9 cellular contexts compared by ENCODE assay signal in the genomic region with DNA sequence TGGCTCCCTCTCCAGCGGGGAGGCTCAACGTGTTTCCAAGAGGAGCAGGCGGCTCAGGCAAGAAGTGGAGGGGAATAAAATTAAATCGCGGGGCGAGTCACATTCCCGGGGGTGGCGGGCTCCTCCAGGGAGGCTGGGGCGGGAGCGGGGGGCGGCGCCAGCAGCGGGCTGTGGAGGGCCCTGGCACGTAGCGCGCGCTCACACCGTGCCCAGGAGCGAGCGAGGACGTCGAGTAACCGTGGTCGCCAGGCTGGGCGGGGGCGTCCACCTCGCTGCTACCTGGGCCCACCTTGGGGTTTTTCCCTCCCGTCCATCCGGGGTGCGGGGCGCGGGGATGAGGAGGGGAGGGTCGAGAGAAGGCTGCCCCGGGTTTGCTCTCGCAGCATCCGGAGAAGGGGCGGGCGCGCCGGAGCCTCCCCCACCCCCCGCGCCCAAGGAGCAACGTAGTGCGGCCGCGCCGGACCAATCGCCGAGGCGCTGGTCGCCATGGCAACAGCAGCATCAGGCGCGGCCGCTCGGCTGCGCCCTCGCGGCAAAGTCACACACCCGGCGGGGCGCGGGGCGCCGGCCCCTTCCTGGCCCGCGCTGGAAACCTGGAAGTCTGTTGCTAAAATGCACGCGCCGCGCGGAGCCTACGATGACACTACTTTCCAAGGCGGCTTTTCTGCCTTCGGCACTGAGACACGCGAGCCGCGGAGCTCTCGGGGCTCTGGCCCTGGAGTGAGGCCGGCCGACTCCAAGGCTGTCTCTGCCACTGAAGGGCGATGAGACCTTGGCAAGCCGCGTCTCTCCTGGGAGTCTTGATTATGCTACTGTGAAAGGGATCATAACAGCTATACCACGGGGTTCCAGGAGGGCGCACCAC. TPM values are rescaled to one million over a fixed set of nuclear protein-coding genes. Genes with fewer than 3 reads are reported as not detected.
DNase-seq lines count a peak whose midpoint lies in the region; ATAC-seq, FAIRE-seq and TF ChIP-seq lines count a peak whose summit lies in the region.
"Had no signal": no experiment of that assay in that cellular context is flagged by ENCODE, and none has a peak within 500 bp of the region (broad histone marks: within the 10 kb centered on the region; RNA-seq: fewer than 3 reads in every experiment).

A gene (minus strand): TSS at position 388 of the 865 bp plus-strand sequence. CDS start 415 bp downstream, outside the sequence.

- intact Hi-C loops in left cardiac atrium (cut with DNase I): no loop called here

- no peaks in the 10 kb centered on the region for H4K20me1 ChIP-seq in OCI-LY1 (ENCODE audit: insufficient read depth, low read length)

- ATAC-seq in HG02642 (IDR thresholded peaks at IDR 0.05; ENCODE audit: poor library complexity, unreplicated experiment) (peak; percentile 54), left cardiac atrium (peak; percentile 38 to 53), upper lobe of left lung (ENCODE audit: low FRiP score in 2 of 2) (peak in 1 of 2 donors; percentile 77)

- H3K9ac ChIP-seq in OCI-LY1 (ENCODE audit: low read length): no peak within 1 kb of the TSS

- TF ChIP-seq EP300 in upper lobe of left lung (IDR thresholded peaks at IDR 0.05): no peak

- H3K9me3 ChIP-seq in OCI-LY1 (ENCODE audit: low read length): no peaks in the 10 kb centered on the region
- no peaks in the 10 kb centered on the region for H3K9me3 ChIP-seq in upper lobe of left lung
- no peaks in the 10 kb centered on the region for H3K9me3 ChIP-seq in MG63
- H3K9me3 ChIP-seq: SJSA1 had no signal

- peak within 1 kb of the TSS; percentile 42 for H3K4me2 ChIP-seq in OCI-LY1 (ENCODE audit: low read length)

- no peaks in the 10 kb centered on the region for H3K9me2 ChIP-seq in OCI-LY1 (ENCODE audit: low read depth, low read length)

- H3K27me3 ChIP-seq in OCI-LY1 (ENCODE audit: insufficient read depth, low read length) (peaks cover 15% of the 10 kb centered on the region), upper lobe of left lung (peaks cover 0 to 21% (median 11%) of the 10 kb centered on the region in 4 donors), MG63 (peaks cover 6% of the 10 kb centered on the region)

- H3K36me3 ChIP-seq in OCI-LY1 (ENCODE audit: insufficient read depth, low read length): no peaks in the 10 kb centered on the region
- H3K36me3 ChIP-seq in upper lobe of left lung: no peaks in the 10 kb centered on the region
- H3K36me3 ChIP-seq in MG63: no peaks in the 10 kb centered on the region
- H3K36me3 ChIP-seq: SJSA1 had no signal

- peaks cover 20% of the 10 kb centered on the region for H3K4me1 ChIP-seq in OCI-LY1 (ENCODE audit: insufficient read depth, low read length, severe bottlenecking)
- H3K4me1 ChIP-seq in upper lobe of left lung: peaks cover 5 to 17% (median 10%) of the 10 kb centered on the region in 4 donors
- H3K4me1 ChIP-seq: SJSA1 had no signal

- FAIRE-seq in GM12892 (lab: Jason Lieb, UNC): peak; percentile 86

- no peaks in the 10 kb centered on the region for H3K79me2 ChIP-seq in OCI-LY1 (ENCODE audit: insufficient read depth, low read length)

- H2AFZ ChIP-seq in OCI-LY1 (ENCODE audit: low read length): no peak within 1 kb of the TSS

- H3K27ac ChIP-seq in OCI-LY1 (ENCODE audit: low read depth, low read length, poor library complexity, severe bottlenecking): no peak within 1 kb of the TSS
- no peak within 1 kb of the TSS for H3K27ac ChIP-seq in upper lobe of left lung
- H3K27ac ChIP-seq: SJSA1 had no signal

- no peak for TF ChIP-seq POLR2A in GM12892 (IDR thresholded peaks at IDR 0.05; ENCODE audit: low read depth, low read length)
- TF ChIP-seq POLR2A in upper lobe of left lung (IDR thresholded peaks at IDR 0.05): no peak

- H3K4me3 ChIP-seq in OCI-LY1 (ENCODE audit: low read depth, low read length, poor library complexity, severe bottlenecking) (peak within 1 kb of the TSS; percentile 27), upper lobe of left lung (peak within 1 kb of the TSS in 3 of 4 donors; percentile 18 to 33 (median 27)), MG63 (no peak within 1 kb of the TSS)
- H3K4me3 ChIP-seq: SJSA1 had no signal

- no peak for TF ChIP-seq CTCF in OCI-LY1 (IDR thresholded peaks at IDR 0.05; ENCODE audit: low read length)
- TF ChIP-seq CTCF in upper lobe of left lung (IDR thresholded peaks at IDR 0.05): no peak

- H3F3A ChIP-seq in OCI-LY1 (ENCODE audit: insufficient read depth, low read length): no peaks in the 10 kb centered on the region

- WGBS in upper lobe of left lung, 2 donors: 0 to 9% methylated on average over 3 to 33 of the region's 86 CpGs

- DNase-seq in GM12892 (ENCODE audit: insufficient read length): peak; percentile 86
- DNase-seq in activated naive CD4-positive, alpha-beta T cell treated with Interleukin-2 at 50 U/mL for 16 hours: peak; percentile 74
- DNase-seq in left cardiac atrium: peak; percentile 79
- peak; percentile 78 for DNase-seq in putamen (ENCODE audit: low spot score)
- DNase-seq in upper lobe of left lung: peak; percentile 36 to 91
- no peak for DNase-seq in MG63

RNA-seq across cellular contexts. Expression of the gene that starts here (rescaled TPM):
- polyA plus RNA-seq in GM12892 (2012; ENCODE audit: missing spikeins): 11.1 TPM
- total RNA-seq in left cardiac atrium (10 to 100 TPM; 58.8 to 73.7 TPM), upper lobe of left lung (100 to 1,000 TPM in 1 of 6 donors, 10 to 100 TPM in 5; 51.1 to 105 (median 81.0) TPM)
- 4.9 and 8.3 TPM in 2 replicates for total RNA-seq in MG63 (2014; rRNA removed; shearing (Covaris generic); ENCODE audit: low replicate concordance)
